ENCODE assay signal across 28 cellular contexts in genomic region chr1:166918618-166919017, GRCh38.
"Had no signal": no experiment of that assay in that cellular context is flagged by ENCODE, and none has a peak within 500 bp of the region (broad histone marks: within the 10 kb centered on the region; RNA-seq: fewer than 3 reads in every experiment).

No MANE protein-coding gene starts in this region.

- H3K4me3 ChIP-seq: stomach, suprapubic skin, testis, thoracic aorta, thyroid gland, tibial artery, tibial nerve, transverse colon, upper lobe of left lung, upper lobe of right lung, uterus, vagina had no signal

- H3K27ac Mint-ChIP-seq: stimulated activated effector memory CD8-positive, alpha-beta T cell treated with anti-CD3 and anti-CD28 coated beads, Interleukin-12 subunit alpha, Interleukin-12 subunit beta, amount 100 ng/mL, for 72 hours; stimulated activated memory B cell treated with anti-CD40 and anti-IgM and Interleukin-4, amounts not matched to agents 10 μg/mL and 1 μg/mL and 100 μg/mL, for 72 hours; stimulated activated naive B cell treated with anti-CD40 and anti-IgM and Interleukin-4, amounts not matched to agents 10 μg/mL and 1 μg/mL and 100 μg/mL, for 72 hours; stimulated activated naive CD8-positive, alpha-beta T cell treated with anti-CD3 and anti-CD28 coated beads, Interleukin-15, amount 100 ng/mL, for 72 hours; stimulated activated naive CD8-positive, alpha-beta T cell treated with anti-CD3 and anti-CD28 coated beads, Interleukin-15, Interleukin-2, amounts not matched to agents 100 ng/mL and 50 ng/mL, for 24 hours; type B pancreatic cell had no signal

- H3K27ac ChIP-seq: stomach, suprapubic skin, testis, thoracic aorta, thyroid gland, tibial artery, tibial nerve, transverse colon, upper lobe of left lung, upper lobe of right lung, uterus, vagina had no signal

- H3K9me3 Mint-ChIP-seq: stimulated activated effector memory CD8-positive, alpha-beta T cell treated with anti-CD3 and anti-CD28 coated beads, Interleukin-12 subunit alpha, Interleukin-12 subunit beta, amount 100 ng/mL, for 72 hours; stimulated activated memory B cell treated with anti-CD40 and anti-IgM and Interleukin-4, amounts not matched to agents 10 μg/mL and 1 μg/mL and 100 μg/mL, for 72 hours; stimulated activated naive B cell treated with anti-CD40 and anti-IgM and Interleukin-4, amounts not matched to agents 10 μg/mL and 1 μg/mL and 100 μg/mL, for 72 hours; stimulated activated naive CD8-positive, alpha-beta T cell treated with anti-CD3 and anti-CD28 coated beads, Interleukin-15, amount 100 ng/mL, for 72 hours; stimulated activated naive CD8-positive, alpha-beta T cell treated with anti-CD3 and anti-CD28 coated beads, Interleukin-15, Interleukin-2, amounts not matched to agents 100 ng/mL and 50 ng/mL, for 24 hours; type B pancreatic cell had no signal

- H3K4me1 Mint-ChIP-seq: stimulated activated effector memory CD8-positive, alpha-beta T cell treated with anti-CD3 and anti-CD28 coated beads, Interleukin-12 subunit alpha, Interleukin-12 subunit beta, amount 100 ng/mL, for 72 hours had no signal

- H3K9me3 ChIP-seq: stomach, suprapubic skin, testis, thoracic aorta, thyroid gland, tibial artery, tibial nerve, transverse colon, upper lobe of left lung, upper lobe of right lung, uterus, vagina had no signal

- DNase-seq: stimulated activated CD4-positive, alpha-beta T cell treated with anti-CD3 and anti-CD28 coated beads, Interleukin-2, amount 100 ng/mL, for 48 hours; stimulated activated CD4-positive, alpha-beta T cell treated with anti-CD3 and anti-CD28 coated beads, Interleukin-4, amount 100 ng/mL, for 1 hour; stimulated activated CD4-positive, alpha-beta T cell treated with anti-CD3 and anti-CD28 coated beads, Interleukin-4, amount 100 ng/mL, for 24 hours; stimulated activated CD4-positive, alpha-beta T cell treated with anti-CD3 and anti-CD28 coated beads, Interleukin-4, amount 100 ng/mL, for 4 hours; stimulated activated CD8-positive, alpha-beta memory T cell treated with anti-CD3 and anti-CD28 coated beads, Interleukin-4, amount 100 ng/mL, for 48 hours; stimulated activated naive B cell treated with anti-CD40 and anti-IgM and Interleukin-4, amounts not matched to agents 10 μg/mL and 1 μg/mL and 100 μg/mL, for 72 hours; stimulated activated naive CD4-positive, alpha-beta T cell; stimulated activated naive CD4-positive, alpha-beta T cell treated with Interleukin-2 at 50 U/mL for 16 hours; stimulated activated naive CD8-positive, alpha-beta T cell treated with anti-CD3 and anti-CD28 coated beads, Interleukin-15, amount 100 ng/mL, for 72 hours; stimulated activated naive CD8-positive, alpha-beta T cell treated with anti-CD3 and anti-CD28 coated beads, Interleukin-15, Interleukin-2, amounts not matched to agents 100 U/mL and 50 U/mL, for 24 hours; stomach; substantia nigra; testis; thyroid gland; tibial artery; transverse colon; trophoblast cell; upper lobe of left lung; upper lobe of right lung; uterus had no signal

- H3K36me3 ChIP-seq: stomach, suprapubic skin, thoracic aorta, thyroid gland, tibial artery, transverse colon, upper lobe of left lung, upper lobe of right lung, uterus, vagina had no signal

- H3K4me3 Mint-ChIP-seq: stimulated activated effector memory CD8-positive, alpha-beta T cell treated with anti-CD3 and anti-CD28 coated beads, Interleukin-12 subunit alpha, Interleukin-12 subunit beta, amount 100 ng/mL, for 72 hours; stimulated activated memory B cell treated with anti-CD40 and anti-IgM and Interleukin-4, amounts not matched to agents 10 μg/mL and 1 μg/mL and 100 μg/mL, for 72 hours; stimulated activated naive B cell treated with anti-CD40 and anti-IgM and Interleukin-4, amounts not matched to agents 10 μg/mL and 1 μg/mL and 100 μg/mL, for 72 hours; stimulated activated naive CD8-positive, alpha-beta T cell treated with anti-CD3 and anti-CD28 coated beads, Interleukin-15, amount 100 ng/mL, for 72 hours; stimulated activated naive CD8-positive, alpha-beta T cell treated with anti-CD3 and anti-CD28 coated beads, Interleukin-15, Interleukin-2, amounts not matched to agents 100 ng/mL and 50 ng/mL, for 24 hours; type B pancreatic cell had no signal

- ATAC-seq: stimulated activated effector memory CD8-positive, alpha-beta T cell treated with anti-CD3 and anti-CD28 coated beads, Interleukin-12 subunit alpha, Interleukin-12 subunit beta, amount 100 ng/mL, for 72 hours; stimulated activated memory B cell treated with anti-CD40 and anti-IgM and Interleukin-4, amounts not matched to agents 10 μg/mL and 1 μg/mL and 100 μg/mL, for 72 hours; stimulated activated naive B cell treated with anti-CD40 and anti-IgM and Interleukin-4, amounts not matched to agents 10 μg/mL and 1 μg/mL and 100 μg/mL, for 72 hours; stimulated activated naive CD8-positive, alpha-beta T cell treated with anti-CD3 and anti-CD28 coated beads, Interleukin-15, amount 100 ng/mL, for 72 hours; stimulated activated naive CD8-positive, alpha-beta T cell treated with anti-CD3 and anti-CD28 coated beads, Interleukin-15, Interleukin-2, amounts not matched to agents 100 U/mL and 50 U/mL, for 24 hours; upper lobe of right lung had no signal

- H3K27me3 ChIP-seq: testis, vagina had no signal

- H3K36me3 Mint-ChIP-seq: stimulated activated effector memory CD8-positive, alpha-beta T cell treated with anti-CD3 and anti-CD28 coated beads, Interleukin-12 subunit alpha, Interleukin-12 subunit beta, amount 100 ng/mL, for 72 hours; stimulated activated memory B cell treated with anti-CD40 and anti-IgM and Interleukin-4, amounts not matched to agents 10 μg/mL and 1 μg/mL and 100 μg/mL, for 72 hours; stimulated activated naive B cell treated with anti-CD40 and anti-IgM and Interleukin-4, amounts not matched to agents 10 μg/mL and 1 μg/mL and 100 μg/mL, for 72 hours; type B pancreatic cell had no signal
